13 cellular contexts compared by ENCODE assay signal in genomic region chr14:37399517-37399916, GRCh38.
A peak's percentile ranks its signal among the peaks of the same experiment; 100 is the strongest.
DNase-seq lines count a peak whose midpoint lies in the region; ATAC-seq and TF ChIP-seq lines count a peak whose summit lies in the region.
"Had no signal": no experiment of that assay in that cellular context is flagged by ENCODE, and none has a peak within 500 bp of the region (broad histone marks: within the 10 kb centered on the region; RNA-seq: fewer than 3 reads in every experiment).

No MANE protein-coding gene starts in this region.

- H3K18ac ChIP-seq in IMR-90 (ENCODE audit: low read depth, low read length), result no peak overlapping the region

- dilution Hi-C loops in IMR-90 (cut with HindIII; ENCODE audit: low sequenced_read_pairs, unreplicated experiment), result no loop called here

- no peak overlapping the region for H2BK15ac ChIP-seq in IMR-90 (ENCODE audit: low read depth, low read length)

- H2AK5ac ChIP-seq in IMR-90 (ENCODE audit: low read depth, low read length), result no peak overlapping the region

- no peaks in the 10 kb centered on the region for H3K36me3 ChIP-seq in IMR-90 (ENCODE audit: control insufficient read depth, insufficient read depth, low read length)

- H2BK120ac ChIP-seq in IMR-90 (ENCODE audit: low read depth, low read length), result no peak overlapping the region

- ATAC-seq in IMR-90 (ENCODE audit: low read depth), result no peak
- no peak for ATAC-seq in HG03135 (IDR thresholded peaks at IDR 0.05; ENCODE audit: unreplicated experiment)
- ATAC-seq: A549; CD8-positive, alpha-beta T cell; GM23338 had no signal

- no peaks in the 10 kb centered on the region for H3K27me3 ChIP-seq in IMR-90 (ENCODE audit: control insufficient read depth, insufficient read depth, low read length)

- DNase-seq in NCI-H510A treated with DMSO at 0.1 percent for 48 hours (lab: John Stamatoyannopoulos, UW) (peak; percentile 39), NCI-H510A (lab: John Stamatoyannopoulos, UW) (no peak), IMR-90 (no peak), NCI-H748 treated with DMSO at 0.1 percent for 48 hours (lab: John Stamatoyannopoulos, UW) (peak; percentile 65), AG20443 (ENCODE audit: low spot score) (no peak), SW 1271 (lab: John Stamatoyannopoulos, UW) (no peak)
- DNase-seq: CD8-positive, alpha-beta T cell; DND-41; GDM1; H7 had no signal

- no peak for TF ChIP-seq POLR2A in IMR-90 (IDR thresholded peaks at IDR 0.05; ENCODE audit: low read depth, low read length)

- no peaks in the 10 kb centered on the region for H3K79me1 ChIP-seq in IMR-90 (ENCODE audit: low read depth in 1 of 2, low read length in 2 of 2)

- no peaks in the 10 kb centered on the region for H3K9me3 ChIP-seq in IMR-90 (ENCODE audit: control insufficient read depth, insufficient read depth, low read length)

- BruUV-seq in IMR-90 (replicated peaks; lab: Mats Ljungman, UMichigan), result no TSS peak

- H2BK5ac ChIP-seq in IMR-90 (ENCODE audit: low read depth, low read length, poor library complexity, severe bottlenecking), result no peak overlapping the region

- H4K91ac ChIP-seq in IMR-90 (ENCODE audit: insufficient read depth, low read depth, low read length), result no peak overlapping the region

- TF ChIP-seq RAD21 in IMR-90 (IDR thresholded peaks at IDR 0.05; ENCODE audit: low read length), result no peak

- H3K14ac ChIP-seq in IMR-90 (replicated peaks; ENCODE audit: low read depth, low read length), result no peak overlapping the region

- H2AFZ ChIP-seq in IMR-90 (replicated peaks; ENCODE audit: low read length, poor library complexity), result no peak overlapping the region
- H2AFZ ChIP-seq: GM23338 had no signal

- no peak overlapping the region for H3K4me2 ChIP-seq in IMR-90 (ENCODE audit: low read depth, low read length)
- H3K4me2 ChIP-seq: A549, GM23338 had no signal

- H3K9ac ChIP-seq in IMR-90 (ENCODE audit: low read depth, low read length), result no peak overlapping the region

- no peaks in the 10 kb centered on the region for H4K20me1 ChIP-seq in IMR-90 (ENCODE audit: insufficient read depth, low read length)

- H3K23ac ChIP-seq in IMR-90 (ENCODE audit: low read depth, low read length), result no peak overlapping the region

- intact Hi-C loops in IMR-90 (cut with micrococcal nuclease), result no loop called here

- no peak overlapping the region for H3K56ac ChIP-seq in IMR-90 (ENCODE audit: extremely low read depth, insufficient read depth, low read length)

- no peak overlapping the region for H2AK9ac ChIP-seq in IMR-90 (replicated peaks; ENCODE audit: low read depth, low read length, poor library complexity)

- POLR2A ChIA-PET in IMR-90 (lab: Charles Lee; ENCODE audit: unreplicated experiment), result no interaction called here

- no peak overlapping the region for H4K8ac ChIP-seq in IMR-90 (ENCODE audit: low read depth in 2 of 2, low read length in 2 of 2)

- TF ChIP-seq CTCF in IMR-90 (conservative IDR thresholded peaks at IDR 0.05; ENCODE audit: low read depth, low read length), result no peak

- H3K4me1 ChIP-seq in IMR-90 (ENCODE audit: control insufficient read depth, insufficient read depth, low read length), result no peaks in the 10 kb centered on the region
- H3K4me1 ChIP-seq: A549 had no signal

- in situ Hi-C loops in IMR-90 (cut with MboI; ENCODE audit: low sequenced_read_pairs), result no loop called here

- no peak overlapping the region for H3K4me3 ChIP-seq in IMR-90 (ENCODE audit: insufficient read depth, low read depth, low read length)
- H3K4me3 ChIP-seq: A549, GM23338 had no signal

- no peak overlapping the region for H2BK20ac ChIP-seq in IMR-90 (ENCODE audit: low read depth, low read length)

- H3K4ac ChIP-seq in IMR-90 (ENCODE audit: low read depth, low read length), result no peak overlapping the region

- CTCF ChIA-PET in IMR-90 (lab: Yijun Ruan, JAX), result interaction anchor here (0.6 kb wide), 1 partner anchor 200 kb away, joined by 3 read pairs; no protein-coding TSS in a partner anchor

- no peak overlapping the region for H3K27ac ChIP-seq in IMR-90 (ENCODE audit: insufficient read depth, low read length)
- H3K27ac ChIP-seq: A549 had no signal

- no peaks in the 10 kb centered on the region for H3K9me1 ChIP-seq in IMR-90 (ENCODE audit: insufficient read depth, low read length)

- H4K5ac ChIP-seq in IMR-90 (ENCODE audit: low read depth, low read length), result no peak overlapping the region

TF ChIP-seq in IMR-90, 13 proteins besides CTCF, POLR2A, EP300 and RAD21:
- no peak for TF ChIP-seq USF2 (IDR thresholded peaks at IDR 0.05; ENCODE audit: low read depth, low read length)
- peak; percentile 59 for TF ChIP-seq CEBPB (IDR thresholded peaks at IDR 0.05; ENCODE audit: low read depth, low read length)

Comparison
In these comparisons a context has a peak if more than half of its experiments do, and no peak if none do; other contexts are left out.
1. DNase-seq: peak in NCI-H510A treated with DMSO at 0.1 percent for 48 hours (single experiment) and NCI-H748 treated with DMSO at 0.1 percent for 48 hours (single experiment); none in NCI-H510A (single experiment), IMR-90 (single experiment), AG20443 (single experiment) and SW 1271 (0 of 2).